Comparison of ENCODE assay signal across 23 cellular contexts in genomic region chr3:146967786-146968185, GRCh38.
DNase-seq lines count a peak whose midpoint lies in the region; ATAC-seq and TF ChIP-seq lines count a peak whose summit lies in the region.
"Had no signal": no experiment of that assay in that cellular context is flagged by ENCODE, and none has a peak within 500 bp of the region (broad histone marks: within the 10 kb centered on the region; RNA-seq: fewer than 3 reads in every experiment).

No MANE protein-coding gene starts in this region.

- H3K4me1 ChIP-seq in mesodermal cell (ENCODE audit: control insufficient read depth, insufficient read depth, low read length, poor library complexity, severe bottlenecking) = peaks cover 28% of the 10 kb centered on the region
- H3K4me1 ChIP-seq: heart left ventricle, spleen, uterus had no signal

- H3K9me3 ChIP-seq in mesodermal cell (ENCODE audit: control insufficient read depth, low read length) = no peaks in the 10 kb centered on the region
- H3K9me3 ChIP-seq: BLaER1 treated with 17β-estradiol and CSF1 and Interleukin-3, amounts not matched to agents 10 nM and 100 nM; heart left ventricle; uterus had no signal

- no peak overlapping the region for H3K4me3 ChIP-seq in AG10803 (ENCODE audit: low read length)
- no peak overlapping the region for H3K4me3 ChIP-seq in choroid plexus epithelial cell (ENCODE audit: low read depth, low read length)
- H3K4me3 ChIP-seq in mesodermal cell (ENCODE audit: extremely low read depth, insufficient read depth, low read length, poor library complexity, severe bottlenecking) = no peak overlapping the region
- H3K4me3 ChIP-seq: BLaER1 treated with 17β-estradiol and CSF1 and Interleukin-3, amounts not matched to agents 10 nM and 100 nM; coronary artery; heart left ventricle; spleen; uterus had no signal

- DNase-seq in AG10803 (ENCODE audit: low read depth) (peak; percentile 72), OCI-M1 (lab: John Stamatoyannopoulos, UW) (peak; percentile 15), choroid plexus epithelial cell (ENCODE audit: low read depth) (peak; percentile 53), UCSD-AML1 (lab: John Stamatoyannopoulos, UW; ENCODE audit: unreplicated experiment) (no peak), NCI-H1694 (lab: John Stamatoyannopoulos, UW) (no peak), germinal center (ENCODE audit: low spot score) (no peak)
- DNase-seq: activated gamma-delta T cell; activated naive CD8-positive, alpha-beta T cell treated with anti-CD3 and anti-CD28 coated beads, Interleukin-2, amount 50 U/mL, for 24 hours; activated T-cell treated with anti-CD3 and anti-CD28 coated beads, Interleukin-2, amount 50 U/mL, for 1 hour; heart left ventricle; NCI-H1105 treated with DMSO at 0.1 percent for 48 hours; NCI-H2081; nucleus accumbens; Right ventricle myocardium superior; spleen; stimulated activated CD4-positive, alpha-beta T cell treated with anti-CD3 and anti-CD28 coated beads, Interleukin-2, amount 100 ng/mL, for 48 hours; substantia nigra; uterus had no signal

- H3K27ac ChIP-seq in mesodermal cell (ENCODE audit: low read depth, low read length, severe bottlenecking) = peak overlapping the region; percentile 97
- H3K27ac ChIP-seq: BLaER1 treated with 17β-estradiol and CSF1 and Interleukin-3, amounts not matched to agents 10 nM and 100 nM; coronary artery; heart left ventricle; spleen; uterus had no signal

- no peaks in the 10 kb centered on the region for H3K36me3 ChIP-seq in mesodermal cell (ENCODE audit: control insufficient read depth, insufficient read depth, low read length)
- H3K36me3 ChIP-seq: BLaER1 treated with 17β-estradiol and CSF1 and Interleukin-3, amounts not matched to agents 10 nM and 100 nM; heart left ventricle; spleen; uterus had no signal

- TF ChIP-seq CTCF in AG10803 (conservative IDR thresholded peaks at IDR 0.05; ENCODE audit: low read length) (no peak), choroid plexus epithelial cell (conservative IDR thresholded peaks at IDR 0.05; ENCODE audit: low read depth, low read length) (no peak)

- ATAC-seq in HG02884 (IDR thresholded peaks at IDR 0.05; ENCODE audit: unreplicated experiment) = no peak
- ATAC-seq: activated naive CD8-positive, alpha-beta T cell treated with anti-CD3 and anti-CD28 coated beads, Interleukin-2, amount 50 U/mL, for 24 hours; heart left ventricle; stimulated activated effector memory CD8-positive, alpha-beta T cell treated with anti-CD3 and anti-CD28 coated beads, Interleukin-12 subunit alpha, Interleukin-12 subunit beta, amount 100 ng/mL, for 72 hours had no signal

Comparison
In these comparisons a context has a peak if more than half of its experiments do, and no peak if none do; other contexts are left out.
1. DNase-seq: peak in AG10803 (single experiment), OCI-M1 (single experiment) and choroid plexus epithelial cell (single experiment); none in UCSD-AML1 (single experiment), NCI-H1694 (single experiment) and germinal center (single experiment).